ENCODE assay signal across 12 cellular contexts in the genomic region with DNA sequence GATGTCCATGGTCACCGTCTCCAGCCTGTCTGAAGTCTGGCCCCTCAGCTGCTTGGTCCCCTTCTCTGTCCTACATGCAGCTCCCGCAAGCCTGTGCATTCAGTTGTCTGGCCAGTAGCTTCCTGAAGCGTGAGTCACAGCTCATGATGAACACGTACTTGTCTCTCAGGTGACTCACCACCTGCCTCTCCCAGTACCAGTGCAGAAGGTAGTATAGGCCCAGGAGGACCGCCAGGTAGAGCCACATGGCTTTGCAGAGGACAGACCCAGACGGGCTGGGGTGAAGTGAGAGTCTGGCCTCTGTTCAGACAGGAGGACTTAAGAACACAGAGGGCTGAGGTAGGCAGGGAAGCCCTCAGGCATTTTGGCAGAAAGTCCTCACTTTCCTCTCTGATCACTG. TPM values are rescaled to one million over a fixed set of nuclear protein-coding genes. Genes with fewer than 3 reads are reported as not detected.
DNase-seq lines count a peak whose midpoint lies in the region; ATAC-seq and TF ChIP-seq lines count a peak whose summit lies in the region.
"Not testable (repeated sequence)": the region's sequence is repeated elsewhere in the genome, so short reads cannot be mapped to it uniquely, and the experiment has no call there.
"Had no signal": no experiment of that assay in that cellular context is flagged by ENCODE, and none has a peak within 500 bp of the region (broad histone marks: within the 10 kb centered on the region; RNA-seq: fewer than 3 reads in every experiment).

No MANE protein-coding gene starts in this region.

- H3K36me3 ChIP-seq in PC-3 (ENCODE audit: low read depth, low read length); brain microvascular endothelial cell (replicated peaks): not testable (repeated sequence)

- H3K9me3 Mint-ChIP-seq in activated CD4-positive, alpha-beta T cell treated with anti-CD3 and anti-CD28 coated beads for 36 hours (ENCODE audit: low read depth); mesothelial cell of epicardium; stimulated activated naive CD8-positive, alpha-beta T cell treated with anti-CD3 and anti-CD28 coated beads, Interleukin-15, amount 100 ng/mL, for 72 hours: not testable (repeated sequence)

- not testable (repeated sequence) for H3F3A ChIP-seq in PC-3 (ENCODE audit: low read length, unreplicated experiment)

- not testable (repeated sequence) for H3K27me3 Mint-ChIP-seq in activated CD4-positive, alpha-beta T cell treated with anti-CD3 and anti-CD28 coated beads for 36 hours; mesothelial cell of epicardium (ENCODE audit: low read depth); stimulated activated naive CD8-positive, alpha-beta T cell treated with anti-CD3 and anti-CD28 coated beads, Interleukin-15, amount 100 ng/mL, for 72 hours

- intact Hi-C loops in PC-3 (cut with micrococcal nuclease): loop anchor here (2.0 kb wide), 1 partner anchor 349 kb away; no protein-coding TSS in a partner anchor
- intact Hi-C loops in activated CD4-positive, alpha-beta T cell treated with anti-CD3 and anti-CD28 coated beads for 36 hours (cut with DNase I, micrococcal nuclease): not testable (repeated sequence)

- not testable (repeated sequence) for H3K4me1 Mint-ChIP-seq in activated CD4-positive, alpha-beta T cell treated with anti-CD3 and anti-CD28 coated beads for 36 hours
- peaks cover 19% of the 10 kb centered on the region for H3K4me1 Mint-ChIP-seq in mesothelial cell of epicardium
- H3K4me1 Mint-ChIP-seq in stimulated activated naive CD8-positive, alpha-beta T cell treated with anti-CD3 and anti-CD28 coated beads, Interleukin-15, amount 100 ng/mL, for 72 hours: peaks cover 15% of the 10 kb centered on the region

- not testable (repeated sequence) for BruUV-seq in PC-3 (replicated peaks; lab: Mats Ljungman, UMichigan)

- H3K9ac ChIP-seq in PC-3 (ENCODE audit: low read length): not testable (repeated sequence)

- not testable (repeated sequence) for H3K79me2 ChIP-seq in PC-3 (ENCODE audit: low read length)

- POLR2A ChIA-PET in PC-3 (lab: Charles Lee; ENCODE audit: unreplicated experiment): interaction anchor here (0.6 kb wide), 1 partner anchor 98 kb away, joined by 5 read pairs; no protein-coding TSS in a partner anchor
- POLR2A ChIA-PET in activated CD4-positive, alpha-beta T cell treated with anti-CD3 and anti-CD28 coated beads for 36 hours (lab: Charles Lee): interaction anchor here (0.6 kb wide), 1 partner anchor 13 kb away, joined by 3 read pairs; no protein-coding TSS in a partner anchor

- H4K20me1 ChIP-seq in PC-3 (ENCODE audit: low read length): not testable (repeated sequence)

- DNase-seq in Daoy (ENCODE audit: low read depth): peak; percentile 67
- peak; percentile 46 for DNase-seq in LNCaP clone FGC (ENCODE audit: low read depth)
- DNase-seq in PC-3: peak; percentile 95
- DNase-seq in activated CD4-positive, alpha-beta T cell treated with anti-CD3 and anti-CD28 coated beads for 36 hours: peak; percentile 47
- peak; percentile 29 for DNase-seq in brain microvascular endothelial cell
- DNase-seq in fibroblast of mammary gland (ENCODE audit: low read depth): peak; percentile 12
- DNase-seq in mesothelial cell of epicardium (ENCODE audit: low spot score in 2 of 2, unreplicated experiment in 2 of 2); stimulated activated naive CD8-positive, alpha-beta T cell treated with anti-CD3 and anti-CD28 coated beads, Interleukin-15, amount 100 ng/mL, for 72 hours: not testable (repeated sequence)

- CTCF ChIA-PET in PC-3 (lab: Charles Lee): interaction anchor here (0.6 to 0.9 kb wide), 5 partner anchors 16 to 228 kb away, joined by 3 to 4 read pairs (median 4); no protein-coding TSS in a partner anchor
- CTCF ChIA-PET in activated CD4-positive, alpha-beta T cell treated with anti-CD3 and anti-CD28 coated beads for 36 hours (lab: Charles Lee): interaction anchor here (0.6 to 5.0 kb wide), 5 partner anchors 14 to 323 kb away, joined by 3 to 82 read pairs (median 4); partner anchors contain the start of gene HSD17B6

- not testable (repeated sequence) for TF ChIP-seq CTCF in LNCaP clone FGC (IDR thresholded peaks at IDR 0.05; ENCODE audit: control insufficient read depth, extremely low read depth, insufficient read depth); brain microvascular endothelial cell (IDR thresholded peaks at IDR 0.05; ENCODE audit: low read depth, low read length, missing control alignments); fibroblast of mammary gland (conservative IDR thresholded peaks at IDR 0.05; ENCODE audit: control insufficient read depth, insufficient read depth, low read depth, low read length); mesothelial cell of epicardium (IDR thresholded peaks at IDR 0.05; ENCODE audit: unreplicated experiment)
- 0 out of 2 replicates have a peak, but pooled peaks have one; percentile 8 for TF ChIP-seq CTCF in PC-3 (conservative IDR thresholded peaks at IDR 0.05; ENCODE audit: low read depth, low read length)

- not testable (repeated sequence) for H3K9me2 ChIP-seq in PC-3 (replicated peaks; ENCODE audit: low read length)

- H3K4me3 Mint-ChIP-seq in activated CD4-positive, alpha-beta T cell treated with anti-CD3 and anti-CD28 coated beads for 36 hours; mesothelial cell of epicardium; stimulated activated naive CD8-positive, alpha-beta T cell treated with anti-CD3 and anti-CD28 coated beads, Interleukin-15, amount 100 ng/mL, for 72 hours: not testable (repeated sequence)

- in situ Hi-C loops in brain microvascular endothelial cell (cut with HindIII; ENCODE audit: low pct_ligation_motif_present, low sequenced_read_pairs): loop anchor here (25.0 kb wide), 1 partner anchor 223 kb away; the partner anchor contains the start of genes HSD17B6 and PRIM1

- H3K36me3 Mint-ChIP-seq in activated CD4-positive, alpha-beta T cell treated with anti-CD3 and anti-CD28 coated beads for 36 hours (ENCODE audit: low read depth); mesothelial cell of epicardium: not testable (repeated sequence)

- not testable (repeated sequence) for H3K27me3 ChIP-seq in PC-3 (ENCODE audit: low read length); brain microvascular endothelial cell (replicated peaks)

- peak; percentile 96 for ATAC-seq in PC-3
- ATAC-seq in activated CD4-positive, alpha-beta T cell treated with anti-CD3 and anti-CD28 coated beads for 36 hours: peak; percentile 90
- peak; percentile 72 for ATAC-seq in stimulated activated naive CD8-positive, alpha-beta T cell treated with anti-CD3 and anti-CD28 coated beads, Interleukin-15, amount 100 ng/mL, for 72 hours

- H3K4me1 ChIP-seq in PC-3 (ENCODE audit: insufficient read depth, low read length): peaks cover 17% of the 10 kb centered on the region

- not testable (repeated sequence) for H3K27ac Mint-ChIP-seq in activated CD4-positive, alpha-beta T cell treated with anti-CD3 and anti-CD28 coated beads for 36 hours; stimulated activated naive CD8-positive, alpha-beta T cell treated with anti-CD3 and anti-CD28 coated beads, Interleukin-15, amount 100 ng/mL, for 72 hours
- peak overlapping the region; percentile 24 for H3K27ac Mint-ChIP-seq in mesothelial cell of epicardium

- not testable (repeated sequence) for H3K9me3 ChIP-seq in PC-3 (ENCODE audit: low read length)

- H3K27ac ChIP-seq in PC-3 (ENCODE audit: low read length): peak overlapping the region; percentile 69
- H3K27ac ChIP-seq in brain microvascular endothelial cell: not testable (repeated sequence)

- H3K4me2 ChIP-seq in PC-3 (ENCODE audit: low read length): peak overlapping the region; percentile 14

- not testable (repeated sequence) for H3K4me3 ChIP-seq in LNCaP clone FGC (ENCODE audit: low read depth, low read length); PC-3 (ENCODE audit: low read length); brain microvascular endothelial cell (ENCODE audit: low read depth, low read length); fibroblast of mammary gland (ENCODE audit: control insufficient read depth, low read depth, low read length)

- H2AFZ ChIP-seq in PC-3 (ENCODE audit: low read length): not testable (repeated sequence)

RNA-seq across cellular contexts. Expression of gene ZBTB39, which starts 20.6 kb away (rescaled TPM):
- total RNA-seq in Daoy (2014; rRNA removed; shearing (Covaris generic)): 6.7 and 7.5 TPM in 2 replicates
- 3.6 and 4.8 TPM in 2 replicates for total RNA-seq in PC-3 (2014; rRNA removed)
- total RNA-seq in activated CD4-positive, alpha-beta T cell treated with anti-CD3 and anti-CD28 coated beads for 36 hours: 1 to 10 TPM; 6.4 to 6.6 TPM
- total RNA-seq in mesothelial cell of epicardium: 19.1 to 19.6 TPM (median 19.2 TPM) in 3 replicates

RNA-seq across cellular contexts. Expression of gene RDH16, which starts 28.3 kb away (rescaled TPM):
- total RNA-seq in Daoy (2014; rRNA removed; shearing (Covaris generic)): 0.11 TPM in 1 of 2 replicates, not detected in the other
- 0.73 and 0.86 TPM in 2 replicates for total RNA-seq in PC-3 (2014; rRNA removed)
- total RNA-seq in activated CD4-positive, alpha-beta T cell treated with anti-CD3 and anti-CD28 coated beads for 36 hours: under 1 TPM; 0.18 to 0.32 TPM
- 1.00 to 1.3 TPM (median 1.1 TPM) in 3 replicates for total RNA-seq in mesothelial cell of epicardium

RNA-seq across cellular contexts. Expression of gene TAC3, which starts 30.6 kb away (rescaled TPM):
- total RNA-seq in Daoy (2014; rRNA removed; shearing (Covaris generic)): 0.46 TPM in 1 of 2 replicates, not detected in the other
- total RNA-seq in PC-3 (2014; rRNA removed) (not detected in 2 replicates), mesothelial cell of epicardium (0.31 to 0.47 TPM in 2 of 3 replicates, not detected in the other)
- under 1 TPM; 0.37 to 0.63 TPM for total RNA-seq in activated CD4-positive, alpha-beta T cell treated with anti-CD3 and anti-CD28 coated beads for 36 hours
- total RNA-seq: cardiac septum, myocyte, NCI-H460, pancreas had no signal

RNA-seq across cellular contexts. Expression of gene SDR9C7, which starts 51.5 kb away (rescaled TPM):
- not detected in 2 replicates for total RNA-seq in Daoy (2014; rRNA removed; shearing (Covaris generic))
- total RNA-seq in PC-3 (2014; rRNA removed): not detected in 2 replicates
- total RNA-seq in activated CD4-positive, alpha-beta T cell treated with anti-CD3 and anti-CD28 coated beads for 36 hours: not detected
- total RNA-seq in mesothelial cell of epicardium: 0.20 to 0.40 TPM (median 0.29 TPM) in 3 replicates
- total RNA-seq: myocyte, NCI-H460, pancreas had no signal
